In genomic region chr15:78276032-78276943, GRCh38 we compare ENCODE assay signal across 22 cellular contexts. TPM values are rescaled to one million over a fixed set of nuclear protein-coding genes. Genes with fewer than 3 reads are reported as not detected.
DNase-seq lines count a peak whose midpoint lies in the region; ATAC-seq lines count a peak whose summit lies in the region.
"Had no signal": no experiment of that assay in that cellular context is flagged by ENCODE, and none has a peak within 500 bp of the region (broad histone marks: within the 10 kb centered on the region; RNA-seq: fewer than 3 reads in every experiment).

No MANE protein-coding gene starts in this region.

- ATAC-seq in GM19023 (IDR thresholded peaks at IDR 0.05; ENCODE audit: unreplicated experiment), result no peak
- ATAC-seq: activated naive CD4-positive, alpha-beta T cell treated with anti-CD3 and anti-CD28 coated beads, Interleukin-2, amount 50 U/mL, for 72 hours; natural killer cell had no signal

- H3K27ac ChIP-seq in temporal lobe (ENCODE audit: low read depth, low read length), result peak overlapping the region; percentile 27
- H3K27ac ChIP-seq: parathyroid adenoma, sigmoid colon, thoracic aorta had no signal

- DNase-seq in OCI-M1 (lab: John Stamatoyannopoulos, UW) (peak; percentile 75), iris pigment epithelial cell (ENCODE audit: low read depth) (peak; percentile 23), NCI-H1105 treated with DMSO at 0.1 percent for 48 hours (lab: John Stamatoyannopoulos, UW) (no peak), glomerular visceral epithelial cell (ENCODE audit: extremely low spot score) (no peak)
- no peak for DNase-seq in activated naive CD8-positive, alpha-beta T cell treated with anti-CD3 and anti-CD28 coated beads for 36 hours
- DNase-seq: activated CD4-positive, CD25-positive, alpha-beta regulatory T cell treated with anti-CD3 and anti-CD28 coated beads, Interleukin-2, amount 50 U/mL, for 72 hours; activated CD8-positive, alpha-beta memory T cell treated with anti-CD3 and anti-CD28 coated beads for 24 hours; CD4-positive, alpha-beta T cell; DMS 273 treated with DMSO at 0.1 percent for 48 hours; endodermal cell; natural killer cell; NCI-H1930; NCI-H2227 treated with DMSO at 0.1 percent for 48 hours; sigmoid colon; T1000 had no signal

- H3K4me3 Mint-ChIP-seq in activated naive CD8-positive, alpha-beta T cell treated with anti-CD3 and anti-CD28 coated beads for 36 hours, result no peak overlapping the region
- H3K4me3 Mint-ChIP-seq: activated T-helper 1 cell treated with anti-CD3 and anti-CD28 coated beads, Interleukin-12 subunit alpha, Interleukin-12 subunit beta, Interleukin-2, Interleukin-4 antibody, amounts not matched to agents 30 ng/mL and 10 ng/mL and 1 ng/mL, durations not matched to agents 14 hours and 24 hours and 36 hours; CD4-positive, alpha-beta T cell; endodermal cell; natural killer cell had no signal

- no peaks in the 10 kb centered on the region for H3K4me1 Mint-ChIP-seq in activated naive CD8-positive, alpha-beta T cell treated with anti-CD3 and anti-CD28 coated beads for 36 hours

- peak overlapping the region; percentile 25 for H3K27ac Mint-ChIP-seq in activated naive CD8-positive, alpha-beta T cell treated with anti-CD3 and anti-CD28 coated beads for 36 hours
- H3K27ac Mint-ChIP-seq: activated T-helper 1 cell treated with anti-CD3 and anti-CD28 coated beads, Interleukin-12 subunit alpha, Interleukin-12 subunit beta, Interleukin-2, Interleukin-4 antibody, amounts not matched to agents 30 ng/mL and 10 ng/mL and 1 ng/mL, durations not matched to agents 14 hours and 24 hours and 36 hours; CD4-positive, alpha-beta T cell; endodermal cell; natural killer cell had no signal

- no peaks in the 10 kb centered on the region for H3K27me3 Mint-ChIP-seq in activated naive CD8-positive, alpha-beta T cell treated with anti-CD3 and anti-CD28 coated beads for 36 hours
- H3K27me3 Mint-ChIP-seq: CD4-positive, alpha-beta T cell had no signal

- no peaks in the 10 kb centered on the region for H3K9me3 Mint-ChIP-seq in activated naive CD8-positive, alpha-beta T cell treated with anti-CD3 and anti-CD28 coated beads for 36 hours
- H3K9me3 Mint-ChIP-seq: activated naive CD4-positive, alpha-beta T cell treated with anti-CD3 and anti-CD28 coated beads, Interleukin-2, amount 50 U/mL, for 72 hours; activated T-helper 1 cell treated with anti-CD3 and anti-CD28 coated beads, Interleukin-12 subunit alpha, Interleukin-12 subunit beta, Interleukin-2, Interleukin-4 antibody, amounts not matched to agents 30 ng/mL and 10 ng/mL and 1 ng/mL, durations not matched to agents 14 hours and 24 hours and 36 hours; CD4-positive, alpha-beta T cell; endodermal cell; natural killer cell had no signal

- H3K36me3 Mint-ChIP-seq in activated naive CD8-positive, alpha-beta T cell treated with anti-CD3 and anti-CD28 coated beads for 36 hours, result peaks cover 21% of the 10 kb centered on the region
- H3K36me3 Mint-ChIP-seq: natural killer cell had no signal

RNA-seq across cellular contexts. Expression of gene DNAJA4, which starts 11.9 kb away (rescaled TPM):
- total RNA-seq in activated naive CD8-positive, alpha-beta T cell treated with anti-CD3 and anti-CD28 coated beads for 36 hours, result 10 to 100 TPM; 36.8 to 39.3 TPM
- total RNA-seq in temporal lobe, result 23.1 TPM
- total RNA-seq: LHCN-M2 had no signal

RNA-seq across cellular contexts. Expression of gene SKIC8, which starts 23.1 kb away (rescaled TPM):
- 10 to 100 TPM; 71.9 to 73.8 TPM for total RNA-seq in activated naive CD8-positive, alpha-beta T cell treated with anti-CD3 and anti-CD28 coated beads for 36 hours
- 39.8 TPM for total RNA-seq in temporal lobe

RNA-seq across cellular contexts. Expression of gene ACSBG1, which starts 41.9 kb away (rescaled TPM):
- under 1 TPM in 1 of 2 experiments, not detected in 1; 0.24 TPM for total RNA-seq in activated naive CD8-positive, alpha-beta T cell treated with anti-CD3 and anti-CD28 coated beads for 36 hours
- total RNA-seq in temporal lobe, result 3.0 TPM
- total RNA-seq: activated naive CD4-positive, alpha-beta T cell treated with anti-CD3 and anti-CD28 coated beads, Interleukin-2, amount 50 U/mL, for 72 hours; thoracic aorta had no signal

Comparison
In these comparisons a context has a peak if more than half of its experiments do, and no peak if none do; other contexts are left out.
1. DNase-seq: peak in OCI-M1 (single experiment) and iris pigment epithelial cell (single experiment); none in activated naive CD8-positive, alpha-beta T cell treated with anti-CD3 and anti-CD28 coated beads for 36 hours (single experiment), NCI-H1105 treated with DMSO at 0.1 percent for 48 hours (single experiment) and glomerular visceral epithelial cell (single experiment).